ENCODE assay signal across 22 cellular contexts in genomic region chr6:119140471-119141165, GRCh38.
DNase-seq lines count a peak whose midpoint lies in the region; ATAC-seq, FAIRE-seq and TF ChIP-seq lines count a peak whose summit lies in the region.
"Had no signal": no experiment of that assay in that cellular context is flagged by ENCODE, and none has a peak within 500 bp of the region (broad histone marks: within the 10 kb centered on the region; RNA-seq: fewer than 3 reads in every experiment).

No MANE protein-coding gene starts in this region.

- no peaks in the 10 kb centered on the region for H4K20me1 ChIP-seq in K562 (replicated peaks; ENCODE audit: control insufficient read depth, insufficient read depth, low read length)

- no TSS peak for BruUV-seq in K562 (replicated peaks; lab: Mats Ljungman, UMichigan)

- peak overlapping the region; percentile 3 to 49 for H2BK12ac ChIP-seq in mesenchymal stem cell (ENCODE audit: low read length in 2 of 2)

- H3K27me3 Mint-ChIP-seq in activated naive CD8-positive, alpha-beta T cell treated with anti-CD3 and anti-CD28 coated beads for 36 hours = no peaks in the 10 kb centered on the region
- H3K27me3 Mint-ChIP-seq: CD4-positive, alpha-beta memory T cell had no signal

- no peak overlapping the region for H3K14ac ChIP-seq in mesenchymal stem cell (ENCODE audit: low read length in 2 of 2)

- no peaks in the 10 kb centered on the region for H3K9me1 ChIP-seq in K562 (ENCODE audit: control insufficient read depth, insufficient read depth, low read length)

- no peaks in the 10 kb centered on the region for H3K9me3 Mint-ChIP-seq in activated naive CD8-positive, alpha-beta T cell treated with anti-CD3 and anti-CD28 coated beads for 36 hours
- H3K9me3 Mint-ChIP-seq: CD4-positive, alpha-beta memory T cell had no signal

- H3K23ac ChIP-seq in mesenchymal stem cell (ENCODE audit: low read length in 2 of 2) = no peak overlapping the region

- in situ Hi-C loops in K562 (cut with MboI) = no loop called here

- H3K36me3 ChIP-seq in K562 (ENCODE audit: control insufficient read depth, insufficient read depth, low read length) (no peaks in the 10 kb centered on the region), mesenchymal stem cell (ENCODE audit: control insufficient read depth in 1 of 2, insufficient read depth in 2 of 2, low read depth in 1 of 2, low read length in 2 of 2) (no peaks in the 10 kb centered on the region), kidney (ENCODE audit: control insufficient read depth in 1 of 2, insufficient read depth in 2 of 2, low read length in 2 of 2) (no peaks in the 10 kb centered on the region)
- H3K36me3 ChIP-seq: BE2C had no signal

- no peak for ATAC-seq in K562
- ATAC-seq: A549 had no signal

- no peak for TF ChIP-seq POLR2A in K562 (conservative IDR thresholded peaks at IDR 0.05)

- no peak overlapping the region for H3K4me3 Mint-ChIP-seq in activated naive CD8-positive, alpha-beta T cell treated with anti-CD3 and anti-CD28 coated beads for 36 hours
- H3K4me3 Mint-ChIP-seq: CD4-positive, alpha-beta memory T cell had no signal

- H2BK5ac ChIP-seq in mesenchymal stem cell (ENCODE audit: low read depth, low read length, poor library complexity, severe bottlenecking) = no peak overlapping the region

- no peak overlapping the region for H2BK15ac ChIP-seq in mesenchymal stem cell (ENCODE audit: low read depth, poor library complexity, severe bottlenecking)

- TF ChIP-seq EP300 in K562 (IDR thresholded peaks at IDR 0.05; ENCODE audit: low read length) = no peak

- no peak overlapping the region for H3K4ac ChIP-seq in mesenchymal stem cell (ENCODE audit: low read depth in 1 of 2, low read length in 2 of 2)

- POLR2A ChIA-PET in K562 (lab: Yijun Ruan, JAX) = interaction anchor here (0.6 kb wide), 1 partner anchor 594 kb away, joined by 3 read pairs; no protein-coding TSS in a partner anchor

- no peak overlapping the region for H4K8ac ChIP-seq in mesenchymal stem cell (ENCODE audit: low read length)

- H3K79me1 ChIP-seq in mesenchymal stem cell (replicated peaks; ENCODE audit: low read length, poor library complexity, severe bottlenecking) = no peaks in the 10 kb centered on the region

- H2BK120ac ChIP-seq in mesenchymal stem cell (ENCODE audit: low read depth, low read length) = no peak overlapping the region

- intact Hi-C loops in K562 (cut with micrococcal nuclease) = loop anchor here (10.0 kb wide), 1 partner anchor 924 kb away; no protein-coding TSS in a partner anchor
- intact Hi-C loops in posterior vena cava (cut with DNase I) = no loop called here
- intact Hi-C loops in kidney (cut with DNase I) = no loop called here

- no peaks in the 10 kb centered on the region for H3K36me3 Mint-ChIP-seq in activated naive CD8-positive, alpha-beta T cell treated with anti-CD3 and anti-CD28 coated beads for 36 hours
- H3K36me3 Mint-ChIP-seq: CD4-positive, alpha-beta memory T cell had no signal

- no peak overlapping the region for H2AK5ac ChIP-seq in mesenchymal stem cell (ENCODE audit: low read length, severe bottlenecking)

- WGBS in K562 (ENCODE audit: insufficient coverage, low coverage, missing lambda C conversion rate) = 67% methylated on average over 11 of the region's 11 CpGs
- WGBS in mesenchymal stem cell = 87% methylated on average over 11 of the region's 11 CpGs

- H4K91ac ChIP-seq in mesenchymal stem cell (ENCODE audit: low read length) = no peak overlapping the region

- H3K4me1 ChIP-seq in K562 (replicated peaks in 1 of 2; ENCODE audit: control insufficient read depth in 2 of 2, insufficient read depth in 2 of 2, low read length in 2 of 2) (peaks cover 44 to 59% of the 10 kb centered on the region in 2 experiments), mesenchymal stem cell (ENCODE audit: control insufficient read depth, insufficient read depth, low read depth, low read length) (peaks cover 6% of the 10 kb centered on the region), kidney (ENCODE audit: control insufficient read depth in 1 of 2, insufficient read depth in 1 of 2, low read depth in 1 of 2, low read length in 2 of 2) (no peaks in the 10 kb centered on the region)
- H3K4me1 ChIP-seq: A549 had no signal

- H2AFZ ChIP-seq in K562 (ENCODE audit: low read depth, low read length) (peak overlapping the region; percentile 71), mesenchymal stem cell (ENCODE audit: low read depth, low read length) (no peak overlapping the region)

- H3K9me3 ChIP-seq in K562 (replicated peaks; ENCODE audit: control insufficient read depth, insufficient read depth, low read depth, low read length) (no peaks in the 10 kb centered on the region), mesenchymal stem cell (ENCODE audit: control insufficient read depth, low read length) (no peaks in the 10 kb centered on the region), kidney (ENCODE audit: control insufficient read depth in 1 of 2, low read length in 2 of 2) (no peaks in the 10 kb centered on the region)
- H3K9me3 ChIP-seq: A549, BE2C had no signal

- FAIRE-seq in K562 (lab: Jason Lieb, UNC) (no peak), kidney (lab: Jason Lieb, UNC) (no peak)
- FAIRE-seq: A549, D721Med, G401.6, GM12892, GM19239, HTR-8/SVneo had no signal

- no peaks in the 10 kb centered on the region for H3K79me2 ChIP-seq in K562 (ENCODE audit: control insufficient read depth, insufficient read depth, low read length)

- H3K27me3 ChIP-seq in K562 (ENCODE audit: control insufficient read depth in 2 of 2, insufficient read depth in 2 of 2, low read length in 2 of 2) (no peaks in the 10 kb centered on the region), mesenchymal stem cell (ENCODE audit: control insufficient read depth in 1 of 2, insufficient read depth in 1 of 2, low read length in 2 of 2) (no peaks in the 10 kb centered on the region)
- H3K27me3 ChIP-seq: BE2C had no signal

- H3K27ac ChIP-seq in K562 (ENCODE audit: extremely low read depth, low read depth, low read length) (no peak overlapping the region), mesenchymal stem cell (ENCODE audit: low read length, poor library complexity, severe bottlenecking) (no peak overlapping the region), kidney (ENCODE audit: low read depth in 2 of 2, low read length in 2 of 2) (no peak overlapping the region)
- H3K27ac ChIP-seq: A549, C4-2B had no signal

- peak overlapping the region; percentile 52 to 79; a peak in 2 of 4 replicates for H3K9ac ChIP-seq in K562 (ENCODE audit: insufficient read depth in 1 of 2, low read depth in 2 of 2, low read length in 2 of 2)
- H3K9ac ChIP-seq in mesenchymal stem cell (ENCODE audit: low read length) = no peak overlapping the region
- no peak overlapping the region for H3K9ac ChIP-seq in kidney (ENCODE audit: low read length in 2 of 2)

- peaks cover 23% of the 10 kb centered on the region for H3K4me1 Mint-ChIP-seq in activated naive CD8-positive, alpha-beta T cell treated with anti-CD3 and anti-CD28 coated beads for 36 hours

- no peak for TF ChIP-seq RAD21 in K562 (CRISPR knock-in tag; conservative IDR thresholded peaks at IDR 0.05 in 1 of 2, IDR thresholded peaks at IDR 0.05 in 1 of 2)

- H3K4me3 ChIP-seq in K562 = no peak overlapping the region
- no peak overlapping the region for H3K4me3 ChIP-seq in mesenchymal stem cell (ENCODE audit: insufficient read depth in 1 of 2, low read depth in 1 of 2, low read length in 2 of 2)
- no peak overlapping the region for H3K4me3 ChIP-seq in kidney (ENCODE audit: low read length in 2 of 2)
- H3K4me3 ChIP-seq: A549 had no signal

- peak; percentile 89 for DNase-seq in NCI-H82 (lab: John Stamatoyannopoulos, UW)
- DNase-seq in K562 (ENCODE audit: extremely low read depth in 1 of 4, low spot score in 3 of 4) = no peak
- DNase-seq in mesenchymal stem cell = no peak
- peak; percentile 64 for DNase-seq in retina
- DNase-seq in GOT3 (lab: John Stamatoyannopoulos, UW) = no peak
- no peak for DNase-seq in posterior vena cava (ENCODE audit: low spot score)
- DNase-seq in activated naive CD8-positive, alpha-beta T cell treated with anti-CD3 and anti-CD28 coated beads for 36 hours = no peak
- no peak for DNase-seq in kidney
- DNase-seq: BE2C; CD4-positive, alpha-beta memory T cell; COR-L47; DMS153; DMS79 treated with DMSO at 0.1 percent for 48 hours; EL; H7 had no signal

- TF ChIP-seq CTCF in K562 (IDR thresholded peaks at IDR 0.05 in 2 of 3, conservative IDR thresholded peaks at IDR 0.05 in 1 of 3; ENCODE audit: insufficient read depth in 2 of 3, low read depth in 1 of 3, low read length in 3 of 3) (no peak), kidney (IDR thresholded peaks at IDR 0.05; ENCODE audit: borderline replicate concordance, extremely low read depth, insufficient read depth) (no peak)

- CTCF ChIA-PET in K562 (lab: Yijun Ruan, JAX; ENCODE audit: low intra/inter-chr PET ratio) = no interaction called here

- no peak overlapping the region for H3K27ac Mint-ChIP-seq in activated naive CD8-positive, alpha-beta T cell treated with anti-CD3 and anti-CD28 coated beads for 36 hours

- H3K4me2 ChIP-seq in K562 (ENCODE audit: insufficient read depth, low read length) (no peak overlapping the region), mesenchymal stem cell (ENCODE audit: low read length, poor library complexity, severe bottlenecking) (no peak overlapping the region)
- H3K4me2 ChIP-seq: A549 had no signal

- H3K18ac ChIP-seq in mesenchymal stem cell (ENCODE audit: low read depth in 1 of 2, low read length in 2 of 2) = peak overlapping the region in 1 of 2 experiments; percentile 74

TF ChIP-seq in K562, 482 proteins besides CTCF, POLR2A, EP300 and RAD21 (continues in another document):
- TF ChIP-seq GATA2 (CRISPR knock-in tag; IDR thresholded peaks at IDR 0.05) = no peak
- no peak for TF ChIP-seq HBP1 (CRISPR knock-in tag; IDR thresholded peaks at IDR 0.05)
- 0 out of 2 replicates have a peak, but pooled peaks have one; percentile 10 for TF ChIP-seq ZNF766 (CRISPR knock-in tag; conservative IDR thresholded peaks at IDR 0.05)
- no peak for TF ChIP-seq MYBL2 (IDR thresholded peaks at IDR 0.05; ENCODE audit: low read depth)
- no peak for TF ChIP-seq MYBL2 (CRISPR knock-in tag; IDR thresholded peaks at IDR 0.05; ENCODE audit: borderline replicate concordance)
- TF ChIP-seq DIDO1 (tag; IDR thresholded peaks at IDR 0.05; ENCODE audit: low read depth) = no peak

Comparison
In these comparisons a context has a peak if more than half of its experiments do, and no peak if none do; other contexts are left out.
1. DNase-seq: peak in NCI-H82 (single experiment) and retina (single experiment); none in K562 (0 of 4), mesenchymal stem cell (single experiment), GOT3 (single experiment), posterior vena cava (single experiment), activated naive CD8-positive, alpha-beta T cell treated with anti-CD3 and anti-CD28 coated beads for 36 hours (single experiment) and kidney (single experiment).
2. H3K9ac ChIP-seq: peak in K562 (2 of 2); none in mesenchymal stem cell (single experiment) and kidney (0 of 2).